8 cellular contexts compared by ENCODE assay signal in genomic region chr3:16509721-16510619, GRCh38. TPM values are rescaled to one million over a fixed set of nuclear protein-coding genes. Genes with fewer than 3 reads are reported as not detected.
DNase-seq lines count a peak whose midpoint lies in the region; ATAC-seq and TF ChIP-seq lines count a peak whose summit lies in the region.

No MANE protein-coding gene starts in this region.

- no peak for DNase-seq in activated naive CD4-positive, alpha-beta T cell treated with Interleukin-2 at 50 U/mL for 16 hours
- peak; percentile 44 for DNase-seq in activated naive CD8-positive, alpha-beta T cell treated with anti-CD3 and anti-CD28 coated beads, Interleukin-2, amount 50 U/mL, for 24 hours
- DNase-seq in thoracic aorta (ENCODE audit: low spot score) (no peak), dedifferentiated amniotic fluid mesenchymal stem cell (ENCODE audit: extremely low spot score) (no peak), GM23248 (no peak), NCI-H345 (lab: John Stamatoyannopoulos, UW) (no peak)

- ATAC-seq in HG02970 (IDR thresholded peaks at IDR 0.05; ENCODE audit: low FRiP score, unreplicated experiment) (peak; percentile 34), thoracic aorta (ENCODE audit: insufficient number of reproducible peaks, low FRiP score, low read depth) (no peak)
- peak; percentile 38 for ATAC-seq in activated naive CD8-positive, alpha-beta T cell treated with anti-CD3 and anti-CD28 coated beads, Interleukin-2, amount 50 U/mL, for 24 hours

- 86 to 87% methylated on average over 10 of the region's 10 CpGs for WGBS in GM23248 (ENCODE audit: low coverage in 1 of 2, low lambda C conversion rate in 2 of 2, missing lambda C conversion rate in 2 of 2), 2 experiments

- peak overlapping the region; percentile 97 for H3K4me3 Mint-ChIP-seq in activated naive CD4-positive, alpha-beta T cell treated with anti-CD3 and anti-CD28 coated beads, Interleukin-2, amount 50 U/mL, for 24 hours
- peak overlapping the region; percentile 98 for H3K4me3 Mint-ChIP-seq in activated naive CD8-positive, alpha-beta T cell treated with anti-CD3 and anti-CD28 coated beads, Interleukin-2, amount 50 U/mL, for 24 hours

- H2AFZ ChIP-seq in GM23248 = no peak overlapping the region

- H3K9me2 ChIP-seq in GM23248 (ENCODE audit: insufficient read depth) = no peaks in the 10 kb centered on the region

- H3K9me3 Mint-ChIP-seq in activated naive CD4-positive, alpha-beta T cell treated with anti-CD3 and anti-CD28 coated beads, Interleukin-2, amount 50 U/mL, for 24 hours = no peaks in the 10 kb centered on the region
- no peaks in the 10 kb centered on the region for H3K9me3 Mint-ChIP-seq in activated naive CD8-positive, alpha-beta T cell treated with anti-CD3 and anti-CD28 coated beads, Interleukin-2, amount 50 U/mL, for 24 hours

- H3K4me3 ChIP-seq in thoracic aorta (peak overlapping the region; percentile 96), GM23248 (no peak overlapping the region)

- H3K27ac ChIP-seq in thoracic aorta (peak overlapping the region in 1 of 2 donors; percentile 86), GM23248 (no peak overlapping the region)

- H3K4me1 Mint-ChIP-seq in activated naive CD4-positive, alpha-beta T cell treated with anti-CD3 and anti-CD28 coated beads, Interleukin-2, amount 50 U/mL, for 24 hours = peaks cover 74% of the 10 kb centered on the region
- H3K4me1 Mint-ChIP-seq in activated naive CD8-positive, alpha-beta T cell treated with anti-CD3 and anti-CD28 coated beads, Interleukin-2, amount 50 U/mL, for 24 hours = peaks cover 83% of the 10 kb centered on the region

- H3K27ac Mint-ChIP-seq in activated naive CD4-positive, alpha-beta T cell treated with anti-CD3 and anti-CD28 coated beads, Interleukin-2, amount 50 U/mL, for 24 hours = peak overlapping the region; percentile 57
- H3K27ac Mint-ChIP-seq in activated naive CD8-positive, alpha-beta T cell treated with anti-CD3 and anti-CD28 coated beads, Interleukin-2, amount 50 U/mL, for 24 hours = peak overlapping the region; percentile 92

- H3K36me3 Mint-ChIP-seq in activated naive CD4-positive, alpha-beta T cell treated with anti-CD3 and anti-CD28 coated beads, Interleukin-2, amount 50 U/mL, for 24 hours = peaks cover 9% of the 10 kb centered on the region
- peaks cover 47% of the 10 kb centered on the region for H3K36me3 Mint-ChIP-seq in activated naive CD8-positive, alpha-beta T cell treated with anti-CD3 and anti-CD28 coated beads, Interleukin-2, amount 50 U/mL, for 24 hours (ENCODE audit: low read depth)

- no peak overlapping the region for H3K9ac ChIP-seq in GM23248

- no peaks in the 10 kb centered on the region for H3K27me3 ChIP-seq in thoracic aorta (replicated peaks; ENCODE audit: insufficient read depth)
- no peaks in the 10 kb centered on the region for H3K27me3 ChIP-seq in GM23248 (replicated peaks; ENCODE audit: insufficient read depth)

- no peaks in the 10 kb centered on the region for H3K36me3 ChIP-seq in thoracic aorta
- no peaks in the 10 kb centered on the region for H3K36me3 ChIP-seq in GM23248 (ENCODE audit: low read depth)

- in situ Hi-C loops in GM23248 (cut with MboI) = loop anchor here (10.0 kb wide), 1 partner anchor 205 kb away; no protein-coding TSS in a partner anchor

- no peaks in the 10 kb centered on the region for H3K27me3 Mint-ChIP-seq in activated naive CD4-positive, alpha-beta T cell treated with anti-CD3 and anti-CD28 coated beads, Interleukin-2, amount 50 U/mL, for 24 hours
- H3K27me3 Mint-ChIP-seq in activated naive CD8-positive, alpha-beta T cell treated with anti-CD3 and anti-CD28 coated beads, Interleukin-2, amount 50 U/mL, for 24 hours = no peaks in the 10 kb centered on the region

- peaks cover 72% of the 10 kb centered on the region for H3K79me2 ChIP-seq in GM23248 (ENCODE audit: insufficient read depth)

- H3K4me2 ChIP-seq in GM23248 (ENCODE audit: unreplicated experiment) = no peak overlapping the region

- peaks cover 8% of the 10 kb centered on the region for H4K20me1 ChIP-seq in GM23248 (ENCODE audit: insufficient read depth)

- H3F3A ChIP-seq in GM23248 (ENCODE audit: insufficient read depth) = peaks cover 27% of the 10 kb centered on the region

- TF ChIP-seq CTCF in thoracic aorta (IDR thresholded peaks at IDR 0.05) = no peak

- H3K4me1 ChIP-seq in thoracic aorta (ENCODE audit: control insufficient read depth in 1 of 2, low read depth in 2 of 2) (peaks cover 32 to 57% of the 10 kb centered on the region in 2 donors), GM23248 (ENCODE audit: insufficient read depth) (peaks cover 25% of the 10 kb centered on the region)

- H3K9me3 ChIP-seq in thoracic aorta = no peaks in the 10 kb centered on the region
- no peaks in the 10 kb centered on the region for H3K9me3 ChIP-seq in GM23248 (ENCODE audit: low read depth)

RNA-seq across cellular contexts. Expression of gene RFTN1, which starts 3.5 kb away (rescaled TPM):
- 100 to 1,000 TPM in 1 of 2 donors, 10 to 100 TPM in 1; 69.7 to 108 TPM for total RNA-seq in thoracic aorta
- 62.3 and 77.7 TPM in 2 replicates for total RNA-seq in GM23248 (2014; rRNA removed; shearing (Covaris generic))
- polyA plus RNA-seq in GM23248 (2016; fragmentation: Nextera tagmentation; extraction: Ambion mirVana) = 42.9 and 43.1 TPM in 2 replicates
